8 cellular contexts compared by ENCODE assay signal in genomic region chr14:23056956-23057756, GRCh38. TPM values are rescaled to one million over a fixed set of nuclear protein-coding genes. Genes with fewer than 3 reads are reported as not detected.
DNase-seq lines count a peak whose midpoint lies in the region; ATAC-seq and TF ChIP-seq lines count a peak whose summit lies in the region.

A gene with protein sequence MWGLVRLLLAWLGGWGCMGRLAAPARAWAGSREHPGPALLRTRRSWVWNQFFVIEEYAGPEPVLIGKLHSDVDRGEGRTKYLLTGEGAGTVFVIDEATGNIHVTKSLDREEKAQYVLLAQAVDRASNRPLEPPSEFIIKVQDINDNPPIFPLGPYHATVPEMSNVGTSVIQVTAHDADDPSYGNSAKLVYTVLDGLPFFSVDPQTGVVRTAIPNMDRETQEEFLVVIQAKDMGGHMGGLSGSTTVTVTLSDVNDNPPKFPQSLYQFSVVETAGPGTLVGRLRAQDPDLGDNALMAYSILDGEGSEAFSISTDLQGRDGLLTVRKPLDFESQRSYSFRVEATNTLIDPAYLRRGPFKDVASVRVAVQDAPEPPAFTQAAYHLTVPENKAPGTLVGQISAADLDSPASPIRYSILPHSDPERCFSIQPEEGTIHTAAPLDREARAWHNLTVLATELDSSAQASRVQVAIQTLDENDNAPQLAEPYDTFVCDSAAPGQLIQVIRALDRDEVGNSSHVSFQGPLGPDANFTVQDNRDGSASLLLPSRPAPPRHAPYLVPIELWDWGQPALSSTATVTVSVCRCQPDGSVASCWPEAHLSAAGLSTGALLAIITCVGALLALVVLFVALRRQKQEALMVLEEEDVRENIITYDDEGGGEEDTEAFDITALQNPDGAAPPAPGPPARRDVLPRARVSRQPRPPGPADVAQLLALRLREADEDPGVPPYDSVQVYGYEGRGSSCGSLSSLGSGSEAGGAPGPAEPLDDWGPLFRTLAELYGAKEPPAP (minus strand): TSS chr14:23057520. CDS start chr14:23055733, 1,787 bp downstream.

- peak in 5 of 10 donors; percentile 64 to 79 (median 75) for DNase-seq in dorsolateral prefrontal cortex
- DNase-seq in lung microvascular endothelial cell (ENCODE audit: low read depth in 2 of 2): peak; percentile 18 to 71
- peak; percentile 30 for DNase-seq in stimulated activated CD8-positive, alpha-beta memory T cell treated with anti-CD3 and anti-CD28 coated beads, Interleukin-15, amount 100 ng/mL, for 24 hours (ENCODE audit: low read depth)
- DNase-seq in NCI-H82 treated with DMSO at 0.1 percent for 48 hours (lab: John Stamatoyannopoulos, UW; ENCODE audit: unreplicated experiment): no peak
- DNase-seq in NCI-H748 treated with DMSO at 0.1 percent for 48 hours (lab: John Stamatoyannopoulos, UW): no peak

- intact Hi-C loops in dorsolateral prefrontal cortex (cut with DNase I): loop anchor here in 1 of 2 donors (2.0 to 10.0 kb wide), 3 partner anchors 20 to 502 kb away; no protein-coding TSS in a partner anchor

- H3K4me3 ChIP-seq in dorsolateral prefrontal cortex: peak within 1 kb of the TSS; percentile 57 to 82 (median 73)

- no peak for TF ChIP-seq CTCF in dorsolateral prefrontal cortex (IDR thresholded peaks at IDR 0.05 in 54 of 56, conservative IDR thresholded peaks at IDR 0.05 in 2 of 56; ENCODE audit: low read depth in 1 of 56, partially characterized antibody in 56 of 56)

- ATAC-seq in GM18502 (IDR thresholded peaks at IDR 0.05; ENCODE audit: poor library complexity, unreplicated experiment): peak; percentile 57
- ATAC-seq in HG03108 (IDR thresholded peaks at IDR 0.05; ENCODE audit: unreplicated experiment): peak; percentile 36
- ATAC-seq in activated CD4-positive, CD25-positive, alpha-beta regulatory T cell treated with anti-CD3 and anti-CD28 coated beads, Interleukin-2, amount 50 U/mL, for 24 hours: peak; percentile 71 to 73

- H3K27ac ChIP-seq in dorsolateral prefrontal cortex: peak within 1 kb of the TSS in 53 of 59 donors; percentile 36 to 88 (median 77)

- H3K27me3 ChIP-seq in dorsolateral prefrontal cortex: no peaks in the 10 kb centered on the region

RNA-seq across cellular contexts. Expression of the gene that starts here (rescaled TPM):
- total RNA-seq in dorsolateral prefrontal cortex: 10 to 100 TPM in 40 of 120 experiments, 1 to 10 TPM in 80; 4.3 to 15.9 (median 8.8) TPM
- total RNA-seq in lung microvascular endothelial cell: 0.60 and 2.0 TPM in 2 replicates

Comparison
In these comparisons a context has a peak if more than half of its experiments do, and no peak if none do; other contexts are left out.
1. DNase-seq: peak in lung microvascular endothelial cell (2 of 2) and stimulated activated CD8-positive, alpha-beta memory T cell treated with anti-CD3 and anti-CD28 coated beads, Interleukin-15, amount 100 ng/mL, for 24 hours (single experiment); none in NCI-H82 treated with DMSO at 0.1 percent for 48 hours (single experiment) and NCI-H748 treated with DMSO at 0.1 percent for 48 hours (single experiment).
2. Peak in every context shown above with its lines, with median percentiles within 50 percentile points of each other: ATAC-seq.